19 cellular contexts compared by ENCODE assay signal in genomic region chr10:10613654-10614244, GRCh38.
DNase-seq lines count a peak whose midpoint lies in the region; ATAC-seq, FAIRE-seq and TF ChIP-seq lines count a peak whose summit lies in the region.
"Had no signal": no experiment of that assay in that cellular context is flagged by ENCODE, and none has a peak within 500 bp of the region (broad histone marks: within the 10 kb centered on the region; RNA-seq: fewer than 3 reads in every experiment).

No MANE protein-coding gene starts in this region.

- peak; percentile 41 for DNase-seq in fibroblast of villous mesenchyme (ENCODE audit: low read depth)
- DNase-seq in uterus: peak; percentile 43 to 72
- no peak for DNase-seq in NCI-H526 treated with DMSO at 0.1 percent for 48 hours (lab: John Stamatoyannopoulos, UW)
- DNase-seq in GM19239 (ENCODE audit: insufficient read length, low spot score): no peak
- DNase-seq in left colon: no peak
- DNase-seq: C1 segment of cervical spinal cord, NCI-H1105 treated with DMSO at 0.1 percent for 48 hours, NCI-H1694, NCI-H510A treated with DMSO at 0.1 percent for 48 hours, NCI-H82, OCI-M1, Right ventricle myocardium superior had no signal

- CTCF ChIA-PET in HEK293 (lab: Yijun Ruan, JAX): no interaction called here

- H3K27ac ChIP-seq in HEK293 (ENCODE audit: extremely low read depth, low read depth, low read length) (no peak overlapping the region), uterus (peak overlapping the region; percentile 81 to 86)

- no peaks in the 10 kb centered on the region for H3K36me3 ChIP-seq in HEK293 (ENCODE audit: control insufficient read depth in 2 of 2, insufficient read depth in 1 of 2, low read length in 2 of 2)
- no peaks in the 10 kb centered on the region for H3K36me3 ChIP-seq in uterus

- TF ChIP-seq CTCF in HEK293 (tag by site-specific recombination; IDR thresholded peaks at IDR 0.05) (no peak), fibroblast of villous mesenchyme (IDR thresholded peaks at IDR 0.05; ENCODE audit: insufficient read depth, low read depth, low read length) (no peak), uterus (IDR thresholded peaks at IDR 0.05) (no peak)

- POLR2A ChIA-PET in HEK293 (lab: Yijun Ruan, JAX): no interaction called here

- H3K4me1 ChIP-seq in HEK293 (ENCODE audit: control insufficient read depth, insufficient read depth, low read length): peaks cover 3% of the 10 kb centered on the region; the same call in 1 of the 2 replicates
- H3K4me1 ChIP-seq in uterus: no peaks in the 10 kb centered on the region

- FAIRE-seq in endometrium (lab: Jason Lieb, UNC) (peak; percentile 50), GM19239 (lab: Jason Lieb, UNC) (no peak)
- FAIRE-seq: D721Med, GM12892, GM18507, H54 had no signal

- intact Hi-C loops in uterus (cut with DNase I; ENCODE audit: low total_unique reads) (no loop called here), left colon (cut with DNase I, micrococcal nuclease) (no loop called here)

- no peak overlapping the region for H3K4me3 ChIP-seq in HEK293 (ENCODE audit: low read depth, low read length)
- H3K4me3 ChIP-seq in fibroblast of villous mesenchyme (ENCODE audit: low read depth, low read length): no peak overlapping the region
- H3K4me3 ChIP-seq in uterus: no peak overlapping the region

- no peak for TF ChIP-seq POLR2A in uterus (IDR thresholded peaks at IDR 0.05)

- no peak for ATAC-seq in HG03354 (IDR thresholded peaks at IDR 0.05; ENCODE audit: poor library complexity, severe bottlenecking, unreplicated experiment)
- no peak for ATAC-seq in left colon

- H3K9me3 ChIP-seq in HEK293 (ENCODE audit: control insufficient read depth, insufficient read depth, low read depth, low read length) (no peaks in the 10 kb centered on the region), uterus (no peaks in the 10 kb centered on the region)

- no peaks in the 10 kb centered on the region for H3K27me3 ChIP-seq in uterus

TF ChIP-seq in HEK293, 187 proteins besides CTCF, POLR2A, EP300 and RAD21:
- no peak for TF ChIP-seq ZNF747 (tag by site-specific recombination; IDR thresholded peaks at IDR 0.05)
- TF ChIP-seq SP7 (tag by site-specific recombination; IDR thresholded peaks at IDR 0.05): peak; percentile 56; the same call in 1 of the 2 replicates
- no peak for TF ChIP-seq GLI4 (tag by site-specific recombination; IDR thresholded peaks at IDR 0.05)

Comparison
In these comparisons a context has a peak if more than half of its experiments do, and no peak if none do; other contexts are left out.
1. DNase-seq: peak in fibroblast of villous mesenchyme (single experiment) and uterus (2 of 2); none in NCI-H526 treated with DMSO at 0.1 percent for 48 hours (single experiment), GM19239 (single experiment) and left colon (0 of 2).